28 cellular contexts compared by ENCODE assay signal in genomic region chr21:45039309-45040113, GRCh38. TPM values are rescaled to one million over a fixed set of nuclear protein-coding genes. Genes with fewer than 3 reads are reported as not detected.
DNase-seq lines count a peak whose midpoint lies in the region; ATAC-seq and TF ChIP-seq lines count a peak whose summit lies in the region.
"Had no signal": no experiment of that assay in that cellular context is flagged by ENCODE, and none has a peak within 500 bp of the region (broad histone marks: within the 10 kb centered on the region; RNA-seq: fewer than 3 reads in every experiment).

No MANE protein-coding gene starts in this region.

- peak overlapping the region in 1 of 2 donors; percentile 26 for H3K4me3 Mint-ChIP-seq in CD14-positive monocyte
- peak overlapping the region; percentile 16 for H3K4me3 Mint-ChIP-seq in stimulated activated memory B cell treated with anti-CD40 and anti-IgM and Interleukin-4, amounts not matched to agents 10 μg/mL and 1 μg/mL and 100 μg/mL, for 72 hours
- H3K4me3 Mint-ChIP-seq: activated CD4-positive, alpha-beta T cell treated with anti-CD3 and anti-CD28 coated beads for 36 hours; B cell; natural killer cell treated with Interleukin-12 subunit alpha and Interleukin-12 subunit beta and Interleukin-15 and Interleukin-18, amount 100 ng/mL, for 72 hours had no signal

- H3K27ac ChIP-seq in SK-N-MC (0 out of 2 replicates have a peak overlapping the region, but pooled peaks have one; percentile 25), left lung (peak overlapping the region; percentile 20 to 76)
- H3K27ac ChIP-seq: parathyroid adenoma had no signal

- intact Hi-C loops in CD14-positive monocyte (cut with micrococcal nuclease) = no loop called here
- intact Hi-C loops in left lung (cut with DNase I) = no loop called here

- H3K36me3 Mint-ChIP-seq in CD14-positive monocyte = no peaks in the 10 kb centered on the region
- peaks cover 7% of the 10 kb centered on the region for H3K36me3 Mint-ChIP-seq in stimulated activated memory B cell treated with anti-CD40 and anti-IgM and Interleukin-4, amounts not matched to agents 10 μg/mL and 1 μg/mL and 100 μg/mL, for 72 hours

- peaks cover 9 to 18% (median 16%) of the 10 kb centered on the region in 7 donors for H3K9me3 Mint-ChIP-seq in CD14-positive monocyte
- H3K9me3 Mint-ChIP-seq in stimulated activated memory B cell treated with anti-CD40 and anti-IgM and Interleukin-4, amounts not matched to agents 10 μg/mL and 1 μg/mL and 100 μg/mL, for 72 hours = peaks cover 12% of the 10 kb centered on the region
- H3K9me3 Mint-ChIP-seq: natural killer cell treated with Interleukin-12 subunit alpha and Interleukin-12 subunit beta and Interleukin-15 and Interleukin-18, amount 100 ng/mL, for 72 hours had no signal

- no peak overlapping the region for H3K9ac ChIP-seq in SK-N-MC (ENCODE audit: insufficient read length)
- H3K9ac ChIP-seq: parathyroid adenoma had no signal

- H3K36me3 ChIP-seq in SK-N-MC (ENCODE audit: insufficient read depth, low read length) = no peaks in the 10 kb centered on the region
- no peaks in the 10 kb centered on the region for H3K36me3 ChIP-seq in left lung
- H3K36me3 ChIP-seq: tibial nerve had no signal

- TF ChIP-seq CTCF in CD14-positive monocyte (IDR thresholded peaks at IDR 0.05) (no peak), left lung (IDR thresholded peaks at IDR 0.05) (no peak)

- H3K4me1 Mint-ChIP-seq in CD14-positive monocyte = peaks cover 37% of the 10 kb centered on the region
- H3K4me1 Mint-ChIP-seq in stimulated activated memory B cell treated with anti-CD40 and anti-IgM and Interleukin-4, amounts not matched to agents 10 μg/mL and 1 μg/mL and 100 μg/mL, for 72 hours = peaks cover 10% of the 10 kb centered on the region
- H3K4me1 Mint-ChIP-seq: activated CD4-positive, alpha-beta T cell treated with anti-CD3 and anti-CD28 coated beads for 36 hours had no signal

- H3K27me3 ChIP-seq in left lung = no peaks in the 10 kb centered on the region
- H3K27me3 ChIP-seq: dorsolateral prefrontal cortex, tibial nerve had no signal

- DNase-seq in CD14-positive monocyte (ENCODE audit: low spot score) (no peak), SK-N-MC (ENCODE audit: low read depth, low spot score) (no peak), left lung (no peak), cerebellar nuclear complex (lab: John Stamatoyannopoulos, UW) (no peak), SW480 (ENCODE audit: low spot score) (no peak), NCI-H524 (lab: John Stamatoyannopoulos, UW) (no peak)
- DNase-seq: activated CD4-positive, alpha-beta T cell treated with anti-CD3 and anti-CD28 coated beads for 36 hours; activated T-cell treated with anti-CD3 and anti-CD28 coated beads for 4 hours; caudate nucleus; GDM1; mucosa of descending colon; NCI-H1417; NCI-H2081; NCI-H345; NCI-H82; RPMI8226; stimulated activated CD4-positive, alpha-beta T cell treated with anti-CD3 and anti-CD28 coated beads, Interleukin-12 subunit alpha, Interleukin-12 subunit beta, amount 100 ng/mL, for 4 hours; stimulated activated CD4-positive, alpha-beta T cell treated with anti-CD3 and anti-CD28 coated beads, Interleukin-4, amount 100 ng/mL, for 1 hour; T-helper 2 cell had no signal

- peak overlapping the region in 5 of 7 donors; percentile 17 to 76 (median 63) for H3K27ac Mint-ChIP-seq in CD14-positive monocyte
- H3K27ac Mint-ChIP-seq in stimulated activated memory B cell treated with anti-CD40 and anti-IgM and Interleukin-4, amounts not matched to agents 10 μg/mL and 1 μg/mL and 100 μg/mL, for 72 hours = peak overlapping the region; percentile 30
- H3K27ac Mint-ChIP-seq: activated CD4-positive, alpha-beta T cell treated with anti-CD3 and anti-CD28 coated beads for 36 hours; activated naive CD4-positive, alpha-beta T cell treated with anti-CD3 and anti-CD28 coated beads, Interleukin-2, amount 50 U/mL, for 72 hours; B cell; natural killer cell treated with Interleukin-12 subunit alpha and Interleukin-12 subunit beta and Interleukin-15 and Interleukin-18, amount 100 ng/mL, for 72 hours had no signal

- no peak overlapping the region for H3K4me3 ChIP-seq in SK-N-MC
- no peak overlapping the region for H3K4me3 ChIP-seq in left lung
- H3K4me3 ChIP-seq: dorsolateral prefrontal cortex, lung, mucosa of descending colon, tibial nerve had no signal

- ATAC-seq in left lung (no peak), HG03095 (IDR thresholded peaks at IDR 0.05; ENCODE audit: unreplicated experiment) (no peak)
- peak; percentile 46 for ATAC-seq in stimulated activated memory B cell treated with anti-CD40 and anti-IgM and Interleukin-4, amounts not matched to agents 10 μg/mL and 1 μg/mL and 100 μg/mL, for 72 hours
- ATAC-seq: activated CD4-positive, alpha-beta T cell treated with anti-CD3 and anti-CD28 coated beads for 36 hours; activated naive CD4-positive, alpha-beta T cell treated with anti-CD3 and anti-CD28 coated beads, Interleukin-2, amount 50 U/mL, for 72 hours; mucosa of descending colon had no signal

- H3K27me3 Mint-ChIP-seq in CD14-positive monocyte (ENCODE audit: low read depth in 3 of 3) = peaks cover 1 to 4% (median 3%) of the 10 kb centered on the region in 3 donors
- H3K27me3 Mint-ChIP-seq in stimulated activated memory B cell treated with anti-CD40 and anti-IgM and Interleukin-4, amounts not matched to agents 10 μg/mL and 1 μg/mL and 100 μg/mL, for 72 hours = peaks cover 54% of the 10 kb centered on the region

- peaks cover 2% of the 10 kb centered on the region; the same call in 1 of the 2 replicates for H3K9me3 ChIP-seq in SK-N-MC (ENCODE audit: low read depth, low read length)
- peaks cover 0 to 16% of the 10 kb centered on the region in 2 donors for H3K9me3 ChIP-seq in left lung

- peaks cover 11 to 24% of the 10 kb centered on the region in 2 donors for H3K4me1 ChIP-seq in left lung

RNA-seq across cellular contexts. Expression of gene ADARB1, which starts 34.9 kb away (rescaled TPM):
- 1 to 10 TPM in 1 of 2 donors, under 1 TPM in 1; 0.40 to 1.0 TPM for polyA plus RNA-seq in CD14-positive monocyte
- 10 to 100 TPM; 30.4 to 53.4 TPM for total RNA-seq in left lung
